In the genomic region with DNA sequence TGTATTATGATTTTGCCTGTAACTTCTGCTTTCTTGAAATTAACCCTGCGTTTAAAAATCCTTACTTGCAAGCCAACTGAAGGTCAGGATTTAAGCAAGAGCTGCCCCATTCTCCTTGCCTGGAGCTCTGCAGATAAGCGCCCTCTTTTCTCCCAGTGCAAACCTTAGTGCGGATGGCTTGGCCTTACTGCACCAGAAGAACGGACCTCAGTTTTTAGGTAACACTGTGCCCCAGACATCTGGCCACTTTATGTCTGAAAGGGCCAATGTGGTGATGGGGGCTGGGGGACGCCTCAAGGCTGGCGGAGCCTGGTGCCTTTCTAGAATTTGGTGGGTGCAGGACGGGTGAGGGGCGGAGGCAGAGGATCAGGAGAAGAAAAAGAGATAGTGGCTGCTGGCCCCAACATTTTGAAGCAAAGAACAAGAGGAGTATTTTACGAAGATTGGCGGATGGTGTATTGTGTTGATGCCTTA, we compare ENCODE assay signal across 8 cellular contexts. TPM values are rescaled to one million over a fixed set of nuclear protein-coding genes. Genes with fewer than 3 reads are reported as not detected.
A peak's percentile ranks its signal among the peaks of the same experiment; 100 is the strongest.
DNase-seq lines count a peak whose midpoint lies in the region; ATAC-seq and TF ChIP-seq lines count a peak whose summit lies in the region.
"Had no signal": no experiment of that assay in that cellular context is flagged by ENCODE, and none has a peak within 500 bp of the region (broad histone marks: within the 10 kb centered on the region; RNA-seq: fewer than 3 reads in every experiment).

No MANE protein-coding gene starts in this region.

- no peak overlapping the region for H3K27ac ChIP-seq in Panc1 (ENCODE audit: low read length)
- no peak overlapping the region for H3K27ac ChIP-seq in rectal smooth muscle tissue (ENCODE audit: low read depth, low read length)

- H3K4me1 ChIP-seq in Panc1 (ENCODE audit: control insufficient read depth, insufficient read depth, low read length) (peaks cover 27% of the 10 kb centered on the region), rectal smooth muscle tissue (ENCODE audit: control insufficient read depth, insufficient read depth, low read length) (peaks cover 7% of the 10 kb centered on the region)

- in situ Hi-C loops in Panc1 (cut with HindIII; ENCODE audit: low pct_unique_long_range_greater_than_20kb, low sequenced_read_pairs): no loop called here

- H3K4me3 ChIP-seq in Panc1 (ENCODE audit: low read depth in 2 of 2, low read length in 2 of 2) (peak overlapping the region; percentile 38 to 47), rectal smooth muscle tissue (ENCODE audit: low read length) (peak overlapping the region; percentile 40)

- DNase-seq in HFFc6 (no peak), Panc1 (ENCODE audit: low read depth, low spot score) (no peak), endothelial cell (ENCODE audit: low spot score) (no peak), hypothalamus (lab: John Stamatoyannopoulos, UW) (no peak), T-helper 9 cell (no peak), NCI-H2227 treated with DMSO at 0.1 percent for 48 hours (lab: John Stamatoyannopoulos, UW) (no peak)
- DNase-seq: NCI-H226 had no signal

- H3K9me3 ChIP-seq in Panc1 (ENCODE audit: control insufficient read depth, insufficient read depth, low read depth, low read length): no peaks in the 10 kb centered on the region

- POLR2A ChIA-PET in Panc1 (lab: Charles Lee): no interaction called here

- no peaks in the 10 kb centered on the region for H3K9me3 Mint-ChIP-seq in HFFc6
- no peaks in the 10 kb centered on the region for H3K9me3 Mint-ChIP-seq in endothelial cell (ENCODE audit: unreplicated experiment)

- H3K4me1 Mint-ChIP-seq in HFFc6 (ENCODE audit: low read depth) (peaks cover 19% of the 10 kb centered on the region), endothelial cell (ENCODE audit: unreplicated experiment) (peaks cover 64% of the 10 kb centered on the region)

- no TSS peak for BruUV-seq in Panc1 (replicated peaks; lab: Mats Ljungman, UMichigan)

- no peak overlapping the region for H3K9ac ChIP-seq in rectal smooth muscle tissue (ENCODE audit: low read length)

- H3K36me3 ChIP-seq in Panc1 (ENCODE audit: control insufficient read depth, insufficient read depth, low read length) (no peaks in the 10 kb centered on the region), rectal smooth muscle tissue (ENCODE audit: control insufficient read depth, insufficient read depth, low read length) (no peaks in the 10 kb centered on the region)

- H3K36me3 Mint-ChIP-seq in HFFc6 (ENCODE audit: low read depth) (no peaks in the 10 kb centered on the region), endothelial cell (ENCODE audit: low read depth, unreplicated experiment) (peaks cover 4% of the 10 kb centered on the region)

- no peak for ATAC-seq in Panc1

- no peaks in the 10 kb centered on the region for H3K27me3 ChIP-seq in Panc1 (ENCODE audit: control insufficient read depth, insufficient read depth, low read length)
- H3K27me3 ChIP-seq in rectal smooth muscle tissue (ENCODE audit: control insufficient read depth, insufficient read depth, low read length): peaks cover 22% of the 10 kb centered on the region

- intact Hi-C loops in Panc1 (cut with micrococcal nuclease; ENCODE audit: unreplicated experiment): no loop called here

- H3K4me3 Mint-ChIP-seq in HFFc6 (peak overlapping the region; percentile 48), endothelial cell (ENCODE audit: unreplicated experiment) (peak overlapping the region; percentile 94)

- TF ChIP-seq CTCF in HFFc6 (IDR thresholded peaks at IDR 0.05) (no peak), Panc1 (IDR thresholded peaks at IDR 0.05) (no peak), endothelial cell (IDR thresholded peaks at IDR 0.05; ENCODE audit: unreplicated experiment) (no peak)

- CTCF ChIA-PET in Panc1 (lab: Charles Lee): interaction anchor here (0.6 kb wide), 1 partner anchor 140 kb away, joined by 4 read pairs; no protein-coding TSS in a partner anchor

- H3K27ac Mint-ChIP-seq in HFFc6: no peak overlapping the region
- H3K27ac Mint-ChIP-seq in endothelial cell (ENCODE audit: unreplicated experiment): peak overlapping the region; percentile 88

- peaks cover 50% of the 10 kb centered on the region for H3K27me3 Mint-ChIP-seq in HFFc6 (ENCODE audit: insufficient read depth)
- H3K27me3 Mint-ChIP-seq in endothelial cell (ENCODE audit: unreplicated experiment): peaks cover 16% of the 10 kb centered on the region

RNA-seq across cellular contexts. Expression of gene TNFRSF11A, which starts 0.7 kb away (rescaled TPM):
- total RNA-seq in HFFc6 (2021; fragmentation: NEBNext Ultra II Directional; extraction: Animal tissue kit (Norgen Biotek cat#: 25700)): under 1 TPM in 1 of 6 experiments, not detected in 5; 0.05 TPM
- total RNA-seq in Panc1 (2021; ENCODE audit: unreplicated experiment) (14.1 TPM), endothelial cell (ENCODE audit: unreplicated experiment) (89.9 TPM)
- 10.3 TPM for polyA plus RNA-seq in Panc1 (2012; ENCODE audit: insufficient read length)

Comparison
In these comparisons a context has a peak if more than half of its experiments do, and no peak if none do; other contexts are left out.
1. RNA of gene TNFRSF11A, which starts 0.7 kb away (total RNA-seq): 89.9 TPM in endothelial cell (single experiment) and 14.1 TPM in Panc1 (single experiment); 0.05 TPM in HFFc6; every median in the first group is over 10 times any median in the second.